15 cellular contexts compared by ENCODE assay signal in genomic region chr10:84075226-84076046, GRCh38.
A peak's percentile ranks its signal among the peaks of the same experiment; 100 is the strongest.
DNase-seq lines count a peak whose midpoint lies in the region; ATAC-seq and TF ChIP-seq lines count a peak whose summit lies in the region.
"Had no signal": no experiment of that assay in that cellular context is flagged by ENCODE, and none has a peak within 500 bp of the region (broad histone marks: within the 10 kb centered on the region; RNA-seq: fewer than 3 reads in every experiment).

No MANE protein-coding gene starts in this region.

- H3K27me3 ChIP-seq in SJCRH30, result no peaks in the 10 kb centered on the region
- no peaks in the 10 kb centered on the region for H3K27me3 ChIP-seq in osteoblast (ENCODE audit: insufficient read depth, low read length)
- H3K27me3 ChIP-seq in aorta (ENCODE audit: control insufficient read depth in 1 of 2, insufficient read depth in 2 of 2, low read length in 1 of 2), result no peaks in the 10 kb centered on the region

- no peaks in the 10 kb centered on the region for H3K9me3 ChIP-seq in SJCRH30 (replicated peaks)
- no peaks in the 10 kb centered on the region for H3K9me3 ChIP-seq in osteoblast (ENCODE audit: low read depth, low read length)
- H3K9me3 ChIP-seq in aorta (ENCODE audit: control insufficient read depth, low read length), result no peaks in the 10 kb centered on the region

- ATAC-seq in Right ventricle myocardium superior (ENCODE audit: poor library complexity) (peak; percentile 57), aorta (ENCODE audit: low FRiP score) (peak; percentile 38)
- ATAC-seq: activated T-cell treated with anti-CD3 and anti-CD28 coated beads, Interleukin-2, amount 50 U/mL, for 4 hours; SK-N-SH treated with all-trans-retinoic acid at 6 μM for 48 hours had no signal

- H3K4me1 ChIP-seq in SJCRH30 (peaks cover 3% of the 10 kb centered on the region; the same call in 1 of the 2 replicates), osteoblast (ENCODE audit: insufficient read depth, low read length) (peaks cover 7% of the 10 kb centered on the region), aorta (ENCODE audit: control insufficient read depth in 1 of 2, insufficient read depth in 2 of 2, low read length in 2 of 2) (no peaks in the 10 kb centered on the region)

- H3K27ac ChIP-seq in SJCRH30 (peak overlapping the region; percentile 55; the same call in 1 of the 2 replicates), osteoblast (ENCODE audit: low read depth, low read length) (no peak overlapping the region), aorta (ENCODE audit: low read depth in 1 of 2, low read length in 2 of 2) (no peak overlapping the region)

- intact Hi-C loops in Right ventricle myocardium superior (cut with DNase I) (no loop called here), aorta (cut with DNase I) (no loop called here)

- no peaks in the 10 kb centered on the region for H3K79me2 ChIP-seq in osteoblast (ENCODE audit: insufficient read depth, low read length)

- H3K4me3 ChIP-seq in SJCRH30, result no peak overlapping the region
- no peak overlapping the region for H3K4me3 ChIP-seq in osteoblast (ENCODE audit: insufficient read depth, low read length)
- no peak overlapping the region for H3K4me3 ChIP-seq in aorta (ENCODE audit: low read length in 2 of 2)

- H3K36me3 ChIP-seq in SJCRH30 (no peaks in the 10 kb centered on the region), osteoblast (ENCODE audit: insufficient read depth, low read length) (no peaks in the 10 kb centered on the region), aorta (ENCODE audit: control insufficient read depth in 1 of 2, insufficient read depth in 2 of 2, low read length in 1 of 2) (no peaks in the 10 kb centered on the region)

- no peak for TF ChIP-seq CTCF in osteoblast (IDR thresholded peaks at IDR 0.05; ENCODE audit: extremely low read depth, low read depth, low read length)

- peak overlapping the region; percentile 65 for H2AFZ ChIP-seq in osteoblast (ENCODE audit: low read length)

- 90 to 91% methylated on average over 4 of the region's 4 CpGs for WGBS in aorta, 2 donors

- no peak overlapping the region for H3K4me2 ChIP-seq in osteoblast (ENCODE audit: insufficient read depth, low read length)

- DNase-seq in SJCRH30 (no peak), Right ventricle myocardium superior (no peak), osteoblast (ENCODE audit: insufficient read length, low spot score, missing footprints) (no peak), aorta (no peak), NCI-H187 treated with DMSO at 0.1 percent for 48 hours (lab: John Stamatoyannopoulos, UW) (no peak), NCI-H748 (lab: John Stamatoyannopoulos, UW; ENCODE audit: unreplicated experiment) (no peak)
- no peak for DNase-seq in activated CD4-positive, alpha-beta T cell treated with anti-CD3 and anti-CD28 coated beads for 48 hours
- DNase-seq: activated naive CD8-positive, alpha-beta T cell treated with anti-CD3 and anti-CD28 coated beads, Interleukin-2, amount 10 ng/mL, durations not matched to agents 7 days and 5 days; activated T-cell treated with anti-CD3 and anti-CD28 coated beads, Interleukin-2, amount 50 U/mL, for 4 hours; C1 segment of cervical spinal cord; DMS153; effector memory CD4-positive, alpha-beta T cell; immature natural killer cell; NCI-H1694 had no signal

- no peaks in the 10 kb centered on the region for H4K20me1 ChIP-seq in osteoblast (ENCODE audit: insufficient read depth, low read length)
